ENCODE assay signal across 32 cellular contexts in genomic region chr10:89404082-89404481, GRCh38. TPM values are rescaled to one million over a fixed set of nuclear protein-coding genes. Genes with fewer than 3 reads are reported as not detected.
DNase-seq lines count a peak whose midpoint lies in the region; ATAC-seq and TF ChIP-seq lines count a peak whose summit lies in the region.
"Had no signal": no experiment of that assay in that cellular context is flagged by ENCODE, and none has a peak within 500 bp of the region (broad histone marks: within the 10 kb centered on the region; RNA-seq: fewer than 3 reads in every experiment).

No MANE protein-coding gene starts in this region.

- H3K4me1 ChIP-seq in body of pancreas: peaks cover 6% of the 10 kb centered on the region
- H3K4me1 ChIP-seq: neural progenitor cell, sigmoid colon, upper lobe of right lung had no signal

- TF ChIP-seq CTCF in body of pancreas (IDR thresholded peaks at IDR 0.05) (no peak), nephron progenitor cell (IDR thresholded peaks at IDR 0.05) (no peak)

- peaks cover 88% of the 10 kb centered on the region for H3K36me3 Mint-ChIP-seq in nephron progenitor cell (ENCODE audit: low read depth)
- H3K36me3 Mint-ChIP-seq: stimulated activated effector memory CD8-positive, alpha-beta T cell treated with anti-CD3 and anti-CD28 coated beads, Interleukin-12 subunit alpha, Interleukin-12 subunit beta, amount 100 ng/mL, for 72 hours had no signal

- H3K4me1 Mint-ChIP-seq in nephron progenitor cell: no peaks in the 10 kb centered on the region
- H3K4me1 Mint-ChIP-seq: neural progenitor cell; stimulated activated effector memory CD8-positive, alpha-beta T cell treated with anti-CD3 and anti-CD28 coated beads, Interleukin-12 subunit alpha, Interleukin-12 subunit beta, amount 100 ng/mL, for 72 hours; WTC11 had no signal

- no peaks in the 10 kb centered on the region for H3K9me3 ChIP-seq in body of pancreas
- H3K9me3 ChIP-seq: sigmoid colon, upper lobe of right lung had no signal

- ATAC-seq in body of pancreas: peak; percentile 73
- ATAC-seq: activated T-cell treated with anti-CD3 and anti-CD28 coated beads, Interleukin-2, amount 50 U/mL, for 72 hours; effector memory CD8-positive, alpha-beta T cell; stimulated activated effector memory CD8-positive, alpha-beta T cell treated with anti-CD3 and anti-CD28 coated beads, Interleukin-12 subunit alpha, Interleukin-12 subunit beta, amount 100 ng/mL, for 72 hours; upper lobe of right lung; WTC11 had no signal

- TF ChIP-seq POLR2A in body of pancreas (IDR thresholded peaks at IDR 0.05): no peak

- WGBS in body of pancreas, 2 donors: 35 to 45% methylated on average over 3 of the region's 3 CpGs

- DNase-seq in M059J (ENCODE audit: low read depth) (peak; percentile 63), body of pancreas (peak in 2 of 4 donors; percentile 25 to 44), kidney tubule cell (ENCODE audit: low spot score) (peak; percentile 79), nephron progenitor cell (no peak), GM19238 (ENCODE audit: insufficient read length, low spot score) (no peak), occipital lobe (lab: John Stamatoyannopoulos, UW) (no peak), SKM-1 treated with dmso at 0.1 percent for 144 hours (lab: John Stamatoyannopoulos, UW; ENCODE audit: unreplicated experiment) (no peak), pons (ENCODE audit: low spot score) (no peak)
- DNase-seq: ACHN; activated CD4-positive, alpha-beta T cell treated with anti-CD3 and anti-CD28 coated beads, Interleukin-2, amount 50 U/mL, for 1 hour; activated naive CD4-positive, alpha-beta T cell; activated T-cell treated with anti-CD3 and anti-CD28 coated beads, Interleukin-2, amount 50 U/mL, for 72 hours; effector memory CD8-positive, alpha-beta T cell; GF-D8; hippocampal formation; NCI-H1105; NCI-H2029; NCI-H524 treated with DMSO at 0.1 percent for 48 hours; NK-92 treated with Interleukin-12 subunit alpha and Interleukin-12 subunit beta, amount 100 ng/mL, for 24 hours; SIG-M5; sigmoid colon; stimulated activated CD4-positive, alpha-beta T cell treated with anti-CD3 and anti-CD28 coated beads, Interleukin-4, amount 100 ng/mL, for 24 hours; substantia nigra; upper lobe of right lung had no signal

- peak overlapping the region in 3 of 4 donors; percentile 6 to 41 (median 18) for H3K27ac ChIP-seq in body of pancreas
- H3K27ac ChIP-seq: cardiac muscle cell, coronary artery, neural progenitor cell, sigmoid colon, upper lobe of right lung had no signal

- no peak overlapping the region for H3K4me3 ChIP-seq in body of pancreas
- H3K4me3 ChIP-seq: cardiac muscle cell, coronary artery, neural progenitor cell, sigmoid colon, upper lobe of right lung had no signal

- H3K27me3 Mint-ChIP-seq in nephron progenitor cell (ENCODE audit: low read depth, poor library complexity): no peaks in the 10 kb centered on the region
- H3K27me3 Mint-ChIP-seq: effector memory CD8-positive, alpha-beta T cell; IgD-negative memory B cell; progenitor cell of endocrine pancreas had no signal

- H3K36me3 ChIP-seq in body of pancreas (replicated peaks in 1 of 2; ENCODE audit: insufficient read depth in 1 of 2, low read depth in 2 of 2): no peaks in the 10 kb centered on the region
- H3K36me3 ChIP-seq: cardiac muscle cell, neural progenitor cell had no signal

- no peaks in the 10 kb centered on the region for H3K27me3 ChIP-seq in body of pancreas
- H3K27me3 ChIP-seq: cardiac muscle cell, neural progenitor cell, sigmoid colon, upper lobe of right lung had no signal

- intact Hi-C loops in body of pancreas (cut with DNase I): no loop called here

- peak overlapping the region; percentile 26 for H3K27ac Mint-ChIP-seq in nephron progenitor cell
- H3K27ac Mint-ChIP-seq: activated T-cell treated with anti-CD3 and anti-CD28 coated beads, Interleukin-2, amount 50 U/mL, for 72 hours; neural progenitor cell; progenitor cell of endocrine pancreas; stimulated activated effector memory CD8-positive, alpha-beta T cell treated with anti-CD3 and anti-CD28 coated beads, Interleukin-12 subunit alpha, Interleukin-12 subunit beta, amount 100 ng/mL, for 72 hours; WTC11 had no signal

- peaks cover 15% of the 10 kb centered on the region for H3K9me3 Mint-ChIP-seq in nephron progenitor cell
- H3K9me3 Mint-ChIP-seq: effector memory CD8-positive, alpha-beta T cell; IgD-negative memory B cell; stimulated activated effector memory CD8-positive, alpha-beta T cell treated with anti-CD3 and anti-CD28 coated beads, Interleukin-12 subunit alpha, Interleukin-12 subunit beta, amount 100 ng/mL, for 72 hours had no signal

- no peak overlapping the region for H3K4me3 Mint-ChIP-seq in nephron progenitor cell
- H3K4me3 Mint-ChIP-seq: activated T-cell treated with anti-CD3 and anti-CD28 coated beads, Interleukin-2, amount 50 U/mL, for 72 hours; effector memory CD8-positive, alpha-beta T cell; IgD-negative memory B cell; neural progenitor cell; stimulated activated effector memory CD8-positive, alpha-beta T cell treated with anti-CD3 and anti-CD28 coated beads, Interleukin-12 subunit alpha, Interleukin-12 subunit beta, amount 100 ng/mL, for 72 hours; WTC11 had no signal

RNA-seq across cellular contexts. Expression of gene IFIT5, which starts 10.3 kb away (rescaled TPM):
- total RNA-seq in M059J (2014; rRNA removed; shearing (Covaris generic)): 57.4 and 77.5 TPM in 2 replicates
- total RNA-seq in body of pancreas (10 to 100 TPM in 1 of 2 donors, 1 to 10 TPM in 1; 1.6 to 11.7 TPM), occipital lobe (60.7 TPM)

RNA-seq across cellular contexts. Expression of gene IFIT1, which starts 11.7 kb away (rescaled TPM):
- 733 and 788 TPM in 2 replicates for total RNA-seq in M059J (2014; rRNA removed; shearing (Covaris generic))
- total RNA-seq in body of pancreas (1 to 10 TPM; 1.3 to 7.0 TPM), occipital lobe (10.0 TPM)

RNA-seq across cellular contexts. Expression of gene IFIT1B, which starts 26.2 kb away (rescaled TPM):
- 0.37 and 0.76 TPM in 2 replicates for total RNA-seq in M059J (2014; rRNA removed; shearing (Covaris generic))
- not detected for total RNA-seq in body of pancreas
- 2.0 TPM for total RNA-seq in occipital lobe
- total RNA-seq: activated T-cell treated with anti-CD3 and anti-CD28 coated beads, Interleukin-2, amount 50 U/mL, for 72 hours; cardiac muscle cell; lung microvascular endothelial cell; progenitor cell of endocrine pancreas; sigmoid colon; upper lobe of right lung; WTC11 had no signal

Comparison
In these comparisons a context has a peak if more than half of its experiments do, and no peak if none do; other contexts are left out.
1. DNase-seq: peak in M059J (single experiment) and kidney tubule cell (single experiment); none in nephron progenitor cell (single experiment), GM19238 (single experiment), occipital lobe (single experiment), SKM-1 treated with dmso at 0.1 percent for 144 hours (single experiment) and pons (single experiment).
2. RNA of gene IFIT1, which starts 11.7 kb away (total RNA-seq): 733 to 788 TPM in M059J; 10.0 TPM in occipital lobe (single experiment) and 1.3 to 7.0 TPM in body of pancreas; every median in the first group is over 10 times any median in the second.